19 cellular contexts compared by ENCODE assay signal in the genomic region with DNA sequence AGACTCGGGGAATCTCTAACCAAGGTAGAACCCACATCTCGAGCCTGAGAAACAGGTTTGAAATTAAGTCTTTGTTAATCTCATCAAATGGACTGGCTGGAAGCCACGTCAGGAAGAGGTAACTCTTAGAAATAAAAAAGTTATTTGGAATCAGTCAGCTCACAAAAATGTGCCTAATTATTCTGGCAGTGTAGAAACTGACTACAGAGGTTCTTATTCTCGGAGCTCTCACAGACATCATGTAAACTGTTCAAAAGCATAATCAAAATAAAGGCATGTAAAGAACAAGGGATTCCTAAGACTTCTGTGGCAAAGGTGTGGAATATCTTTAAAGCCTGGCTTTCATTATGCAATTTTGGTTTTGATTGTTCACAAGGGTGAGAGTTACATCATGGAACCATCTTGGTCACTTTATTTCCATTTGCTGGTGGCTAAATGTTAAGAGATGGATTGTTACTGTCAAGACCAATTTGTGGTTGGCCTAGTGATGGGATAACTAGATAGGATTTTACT.
"Had no signal": no experiment of that assay in that cellular context is flagged by ENCODE, and none has a peak within 500 bp of the region (broad histone marks: within the 10 kb centered on the region; RNA-seq: fewer than 3 reads in every experiment).

No MANE protein-coding gene starts in this region.

- H3K4me3 Mint-ChIP-seq: effector memory CD8-positive, alpha-beta T cell; naive thymus-derived CD4-positive, alpha-beta T cell; neural progenitor cell; stimulated activated naive CD8-positive, alpha-beta T cell treated with anti-CD3 and anti-CD28 coated beads, Interleukin-15, Interleukin-2, amounts not matched to agents 100 ng/mL and 50 ng/mL, for 24 hours had no signal

- H3K27me3 ChIP-seq: neural progenitor cell, transverse colon, uterus had no signal

- H3K9me3 Mint-ChIP-seq: effector memory CD8-positive, alpha-beta T cell; neural progenitor cell; stimulated activated naive CD8-positive, alpha-beta T cell treated with anti-CD3 and anti-CD28 coated beads, Interleukin-15, Interleukin-2, amounts not matched to agents 100 ng/mL and 50 ng/mL, for 24 hours had no signal

- H3K27me3 Mint-ChIP-seq: effector memory CD8-positive, alpha-beta T cell; naive thymus-derived CD4-positive, alpha-beta T cell; stimulated activated naive CD8-positive, alpha-beta T cell treated with anti-CD3 and anti-CD28 coated beads, Interleukin-15, Interleukin-2, amounts not matched to agents 100 ng/mL and 50 ng/mL, for 24 hours had no signal

- H3K4me3 ChIP-seq: neural progenitor cell, prostate gland, skin epidermis, transverse colon, uterus had no signal

- H3K36me3 Mint-ChIP-seq: neural progenitor cell had no signal

- H3K9me3 ChIP-seq: prostate gland, transverse colon, uterus had no signal

- DNase-seq: activated CD4-positive, alpha-beta T cell treated with anti-CD3 and anti-CD28 coated beads for 1 hour; activated CD4-positive, alpha-beta T cell treated with anti-CD3 and anti-CD28 coated beads, Interleukin-2, amount 50 U/mL, for 4 hours; aorta; caudate nucleus; effector memory CD8-positive, alpha-beta T cell; foreskin fibroblast; hippocampal formation; left cardiac atrium; mesendoderm; naive thymus-derived CD4-positive, alpha-beta T cell; right cardiac atrium; stimulated activated CD4-positive, alpha-beta T cell treated with anti-CD3 and anti-CD28 coated beads, Interleukin-15, amount 100 ng/mL, for 24 hours; stimulated activated CD4-positive, alpha-beta T cell treated with anti-CD3 and anti-CD28 coated beads, Interleukin-2, amount 100 ng/mL, for 48 hours; transverse colon; uterus had no signal

- ATAC-seq: effector memory CD8-positive, alpha-beta T cell; left cardiac atrium; naive thymus-derived CD4-positive, alpha-beta T cell; right cardiac atrium had no signal

- H3K4me1 ChIP-seq: transverse colon, uterus had no signal

- H3K27ac Mint-ChIP-seq: effector memory CD8-positive, alpha-beta T cell; neural progenitor cell; stimulated activated naive CD8-positive, alpha-beta T cell treated with anti-CD3 and anti-CD28 coated beads, Interleukin-15, Interleukin-2, amounts not matched to agents 100 ng/mL and 50 ng/mL, for 24 hours had no signal

- H3K27ac ChIP-seq: neural progenitor cell, transverse colon, uterus had no signal

- H3K36me3 ChIP-seq: neural progenitor cell, prostate gland, uterus had no signal

- H3K4me1 Mint-ChIP-seq: neural progenitor cell had no signal
